1 cellular context compared by ENCODE assay signal in the genomic region with DNA sequence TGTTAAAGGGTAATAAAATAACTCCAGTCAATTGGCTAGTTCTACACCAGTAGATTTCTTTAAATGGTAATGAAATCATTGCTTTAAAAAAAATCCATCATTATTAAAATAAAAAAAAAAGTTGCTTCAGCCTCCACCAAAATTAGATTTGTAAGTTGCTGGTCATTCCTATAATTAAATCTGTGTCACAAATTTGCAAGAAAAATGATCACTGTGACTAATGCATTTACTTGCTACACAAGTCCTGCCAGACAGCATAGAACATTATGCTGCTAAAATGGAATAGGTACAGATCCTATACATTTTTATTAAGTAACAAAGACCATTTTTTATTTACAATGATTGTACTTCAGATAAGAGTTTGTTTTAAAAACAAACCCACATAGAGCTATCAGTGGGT.
TF ChIP-seq lines count a peak whose summit lies in the region.

No MANE protein-coding gene starts in this region.

TF ChIP-seq in SK-N-SH, 30 proteins besides CTCF, POLR2A, EP300 and RAD21 (continued from another document):
- TF ChIP-seq, protein P1, sequence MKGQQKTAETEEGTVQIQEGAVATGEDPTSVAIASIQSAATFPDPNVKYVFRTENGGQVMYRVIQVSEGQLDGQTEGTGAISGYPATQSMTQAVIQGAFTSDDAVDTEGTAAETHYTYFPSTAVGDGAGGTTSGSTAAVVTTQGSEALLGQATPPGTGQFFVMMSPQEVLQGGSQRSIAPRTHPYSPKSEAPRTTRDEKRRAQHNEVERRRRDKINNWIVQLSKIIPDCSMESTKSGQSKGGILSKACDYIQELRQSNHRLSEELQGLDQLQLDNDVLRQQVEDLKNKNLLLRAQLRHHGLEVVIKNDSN (IDR thresholded peaks at IDR 0.05; ENCODE audit: borderline replicate concordance, low read depth), result no peak
- TF ChIP-seq RFX5 (IDR thresholded peaks at IDR 0.05; ENCODE audit: low read length) (no peak), NRF1 (IDR thresholded peaks at IDR 0.05; ENCODE audit: low read depth, low read length) (no peak), POLR2AphosphoS5 (IDR thresholded peaks at IDR 0.05; ENCODE audit: low read depth, low read length) (no peak), RCOR1 (IDR thresholded peaks at IDR 0.05; ENCODE audit: low read length) (peak; percentile 74; the same call in 1 of the 2 replicates), CHD2 (IDR thresholded peaks at IDR 0.05; ENCODE audit: low read length, partially characterized antibody) (peak; percentile 36), EZH2phosphoT487 (IDR thresholded peaks at IDR 0.05; ENCODE audit: borderline replicate concordance, low read depth) (no peak), GATA2 (CRISPR knock-in tag; IDR thresholded peaks at IDR 0.05) (no peak)
- TF ChIP-seq, protein P2, sequence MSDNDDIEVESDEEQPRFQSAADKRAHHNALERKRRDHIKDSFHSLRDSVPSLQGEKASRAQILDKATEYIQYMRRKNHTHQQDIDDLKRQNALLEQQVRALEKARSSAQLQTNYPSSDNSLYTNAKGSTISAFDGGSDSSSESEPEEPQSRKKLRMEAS (IDR thresholded peaks at IDR 0.05; ENCODE audit: low read depth), result no peak
- TF ChIP-seq, protein P3, sequence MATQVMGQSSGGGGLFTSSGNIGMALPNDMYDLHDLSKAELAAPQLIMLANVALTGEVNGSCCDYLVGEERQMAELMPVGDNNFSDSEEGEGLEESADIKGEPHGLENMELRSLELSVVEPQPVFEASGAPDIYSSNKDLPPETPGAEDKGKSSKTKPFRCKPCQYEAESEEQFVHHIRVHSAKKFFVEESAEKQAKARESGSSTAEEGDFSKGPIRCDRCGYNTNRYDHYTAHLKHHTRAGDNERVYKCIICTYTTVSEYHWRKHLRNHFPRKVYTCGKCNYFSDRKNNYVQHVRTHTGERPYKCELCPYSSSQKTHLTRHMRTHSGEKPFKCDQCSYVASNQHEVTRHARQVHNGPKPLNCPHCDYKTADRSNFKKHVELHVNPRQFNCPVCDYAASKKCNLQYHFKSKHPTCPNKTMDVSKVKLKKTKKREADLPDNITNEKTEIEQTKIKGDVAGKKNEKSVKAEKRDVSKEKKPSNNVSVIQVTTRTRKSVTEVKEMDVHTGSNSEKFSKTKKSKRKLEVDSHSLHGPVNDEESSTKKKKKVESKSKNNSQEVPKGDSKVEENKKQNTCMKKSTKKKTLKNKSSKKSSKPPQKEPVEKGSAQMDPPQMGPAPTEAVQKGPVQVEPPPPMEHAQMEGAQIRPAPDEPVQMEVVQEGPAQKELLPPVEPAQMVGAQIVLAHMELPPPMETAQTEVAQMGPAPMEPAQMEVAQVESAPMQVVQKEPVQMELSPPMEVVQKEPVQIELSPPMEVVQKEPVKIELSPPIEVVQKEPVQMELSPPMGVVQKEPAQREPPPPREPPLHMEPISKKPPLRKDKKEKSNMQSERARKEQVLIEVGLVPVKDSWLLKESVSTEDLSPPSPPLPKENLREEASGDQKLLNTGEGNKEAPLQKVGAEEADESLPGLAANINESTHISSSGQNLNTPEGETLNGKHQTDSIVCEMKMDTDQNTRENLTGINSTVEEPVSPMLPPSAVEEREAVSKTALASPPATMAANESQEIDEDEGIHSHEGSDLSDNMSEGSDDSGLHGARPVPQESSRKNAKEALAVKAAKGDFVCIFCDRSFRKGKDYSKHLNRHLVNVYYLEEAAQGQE (IDR thresholded peaks at IDR 0.05; ENCODE audit: low read depth, low read length), result no peak
